In genomic region chr21:37800496-37801061, GRCh38 we compare ENCODE assay signal across 20 cellular contexts.
A peak's percentile ranks its signal among the peaks of the same experiment; 100 is the strongest.
DNase-seq lines count a peak whose midpoint lies in the region; ATAC-seq and TF ChIP-seq lines count a peak whose summit lies in the region.
"Had no signal": no experiment of that assay in that cellular context is flagged by ENCODE, and none has a peak within 500 bp of the region (broad histone marks: within the 10 kb centered on the region; RNA-seq: fewer than 3 reads in every experiment).

No MANE protein-coding gene starts in this region.

- no peak overlapping the region for H4K91ac ChIP-seq in mesenchymal stem cell (ENCODE audit: low read length)

- H3K4me3 ChIP-seq in AG10803 (ENCODE audit: low read length): no peak overlapping the region
- H3K4me3 ChIP-seq in cardiac fibroblast (replicated peaks in 1 of 2; ENCODE audit: low read depth in 2 of 2, low read length in 2 of 2): no peak overlapping the region
- H3K4me3 ChIP-seq in mesenchymal stem cell (ENCODE audit: insufficient read depth in 1 of 2, low read depth in 1 of 2, low read length in 2 of 2): no peak overlapping the region
- H3K4me3 ChIP-seq in right atrium auricular region: no peak overlapping the region
- H3K4me3 ChIP-seq: K562, Peyer's patch had no signal

- H2AFZ ChIP-seq in mesenchymal stem cell (ENCODE audit: low read depth, low read length): peak overlapping the region; percentile 23

- no peak for ATAC-seq in HG02571 (IDR thresholded peaks at IDR 0.05; ENCODE audit: unreplicated experiment)
- ATAC-seq: K562, SK-N-SH treated with all-trans-retinoic acid at 6 μM for 48 hours had no signal

- no peak overlapping the region for H3K4ac ChIP-seq in mesenchymal stem cell (ENCODE audit: low read depth in 1 of 2, low read length in 2 of 2)

- H3K4me1 ChIP-seq in mesenchymal stem cell (ENCODE audit: control insufficient read depth, insufficient read depth, low read depth, low read length) (peaks cover 4% of the 10 kb centered on the region), right atrium auricular region (no peaks in the 10 kb centered on the region)
- H3K4me1 ChIP-seq: Caco-2, Peyer's patch had no signal

- no peak overlapping the region for H2BK15ac ChIP-seq in mesenchymal stem cell (ENCODE audit: low read depth, poor library complexity, severe bottlenecking)

- H3K14ac ChIP-seq in mesenchymal stem cell (ENCODE audit: low read length in 2 of 2): no peak overlapping the region

- in situ Hi-C loops in KBM-7 (cut with MboI; ENCODE audit: low pct_unique_long_range_greater_than_20kb, low sequenced_read_pairs): no loop called here

- peaks cover 2% of the 10 kb centered on the region for H3K79me1 ChIP-seq in mesenchymal stem cell (replicated peaks; ENCODE audit: low read length, poor library complexity, severe bottlenecking)

- H3K23ac ChIP-seq in mesenchymal stem cell (ENCODE audit: low read length in 2 of 2): no peak overlapping the region

- WGBS in mesenchymal stem cell: 42% methylated on average over 8 of the region's 9 CpGs

- H3K27me3 ChIP-seq in mesenchymal stem cell (ENCODE audit: control insufficient read depth in 1 of 2, insufficient read depth in 1 of 2, low read length in 2 of 2) (peaks cover 0 to 44% of the 10 kb centered on the region in 2 experiments), right atrium auricular region (no peaks in the 10 kb centered on the region)
- H3K27me3 ChIP-seq: Peyer's patch had no signal

- DNase-seq in AG10803 (ENCODE audit: low read depth): peak; percentile 31
- DNase-seq in NCI-H69 (lab: John Stamatoyannopoulos, UW): peak; percentile 13
- DNase-seq in cardiac fibroblast (ENCODE audit: low read depth in 2 of 2): peak; percentile 22 to 40
- DNase-seq in mesenchymal stem cell: peak; percentile 54
- no peak for DNase-seq in right atrium auricular region (ENCODE audit: low spot score)
- DNase-seq in T1000 (lab: John Stamatoyannopoulos, UW): no peak
- no peak for DNase-seq in KBM-7
- DNase-seq: AML-193, Caco-2, DMS53, H9, NCI-H1436, NCI-H2029, NCI-H2171, NCI-H510A, Peyer's patch, Right ventricle myocardium superior had no signal

- H2BK12ac ChIP-seq in mesenchymal stem cell (ENCODE audit: low read length in 2 of 2): peak overlapping the region in 1 of 2 experiments; percentile 15

- TF ChIP-seq CTCF in AG10803 (conservative IDR thresholded peaks at IDR 0.05; ENCODE audit: low read length) (no peak), cardiac fibroblast (IDR thresholded peaks at IDR 0.05; ENCODE audit: low read depth, low read length) (no peak), right atrium auricular region (IDR thresholded peaks at IDR 0.05) (no peak)

- no peak overlapping the region for H3K18ac ChIP-seq in mesenchymal stem cell (ENCODE audit: low read depth in 1 of 2, low read length in 2 of 2)

- H2AK5ac ChIP-seq in mesenchymal stem cell (ENCODE audit: low read length, severe bottlenecking): no peak overlapping the region

- H3K9me3 ChIP-seq in mesenchymal stem cell (ENCODE audit: control insufficient read depth, low read length) (no peaks in the 10 kb centered on the region), right atrium auricular region (peaks cover 0 to 11% of the 10 kb centered on the region in 2 donors)
- H3K9me3 ChIP-seq: Caco-2, Peyer's patch had no signal

- H3K36me3 ChIP-seq in mesenchymal stem cell (ENCODE audit: control insufficient read depth in 1 of 2, insufficient read depth in 2 of 2, low read depth in 1 of 2, low read length in 2 of 2) (no peaks in the 10 kb centered on the region), right atrium auricular region (no peaks in the 10 kb centered on the region)
- H3K36me3 ChIP-seq: Peyer's patch had no signal

- no peak overlapping the region for H4K8ac ChIP-seq in mesenchymal stem cell (ENCODE audit: low read length)

- H3K27ac ChIP-seq in mesenchymal stem cell (ENCODE audit: low read length, poor library complexity, severe bottlenecking) (no peak overlapping the region), right atrium auricular region (no peak overlapping the region)
- H3K27ac ChIP-seq: Peyer's patch had no signal

- no peak overlapping the region for H3K9ac ChIP-seq in mesenchymal stem cell (ENCODE audit: low read length)

- H2BK5ac ChIP-seq in mesenchymal stem cell (ENCODE audit: low read depth, low read length, poor library complexity, severe bottlenecking): no peak overlapping the region

- no peak overlapping the region for H2BK120ac ChIP-seq in mesenchymal stem cell (ENCODE audit: low read depth, low read length)

- H3K4me2 ChIP-seq in mesenchymal stem cell (ENCODE audit: low read length, poor library complexity, severe bottlenecking): no peak overlapping the region

Comparison
In these comparisons a context has a peak if more than half of its experiments do, and no peak if none do; other contexts are left out.
1. DNase-seq: peak in AG10803 (single experiment), NCI-H69 (single experiment), cardiac fibroblast (2 of 2) and mesenchymal stem cell (single experiment); none in right atrium auricular region (single experiment), T1000 (single experiment) and KBM-7 (single experiment).